ENCODE assay signal across 1 cellular context in the genomic region with DNA sequence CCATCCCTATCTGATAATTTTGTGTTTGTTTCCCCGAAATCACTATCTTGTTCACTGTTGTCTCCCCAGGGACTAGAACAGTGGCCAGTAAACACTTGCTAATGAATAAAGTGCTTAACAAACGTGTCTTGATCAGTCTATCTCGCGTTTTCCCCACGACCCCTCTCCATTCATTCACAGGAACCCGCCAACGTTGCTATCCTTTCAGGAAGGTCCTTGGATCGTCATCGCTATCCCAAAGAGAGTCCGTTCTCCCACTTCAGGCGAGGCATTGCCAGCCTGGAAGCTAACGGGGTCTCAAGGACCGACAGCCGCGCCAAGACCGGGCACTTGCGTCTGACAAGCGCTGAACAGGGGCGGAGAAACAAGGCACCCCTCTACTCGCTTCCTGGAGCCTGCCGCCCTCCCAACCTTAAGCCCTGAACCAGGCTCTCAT.
A peak's percentile ranks its signal among the peaks of the same experiment; 100 is the strongest.
TF ChIP-seq lines count a peak whose summit lies in the region.

No MANE protein-coding gene starts in this region.

TF ChIP-seq in H1, 55 proteins besides CTCF, POLR2A, EP300 and RAD21 (continued from another document):
- peak; percentile 44; the same call in 1 of the 2 replicates for TF ChIP-seq PHF8 (conservative IDR thresholded peaks at IDR 0.05; ENCODE audit: low read depth, low read length)
- no peak for TF ChIP-seq BRCA1 (IDR thresholded peaks at IDR 0.05; ENCODE audit: low read depth, low read length)
- peak; percentile 12 for TF ChIP-seq ASH2L (IDR thresholded peaks at IDR 0.05; ENCODE audit: low read length)
- no peak for TF ChIP-seq EZH2 (IDR thresholded peaks at IDR 0.05; ENCODE audit: low read depth, low read length, severe bottlenecking)
- TF ChIP-seq SIN3A (conservative IDR thresholded peaks at IDR 0.05 in 1 of 2, IDR thresholded peaks at IDR 0.05 in 1 of 2; ENCODE audit: low read depth in 1 of 2, low read length in 2 of 2) = peak in 1 of 2 experiments; percentile 87; a peak in 2 of 4 replicates
- no peak for TF ChIP-seq GABPA (IDR thresholded peaks at IDR 0.05; ENCODE audit: borderline replicate concordance, insufficient read depth, low read length)
- peak; percentile 98 for TF ChIP-seq SAP30 (IDR thresholded peaks at IDR 0.05; ENCODE audit: insufficient read depth, insufficient replicate concordance, low read length)
- no peak for TF ChIP-seq GTF2F1 (IDR thresholded peaks at IDR 0.05; ENCODE audit: borderline replicate concordance, low read depth, low read length)
- TF ChIP-seq, protein P1, sequence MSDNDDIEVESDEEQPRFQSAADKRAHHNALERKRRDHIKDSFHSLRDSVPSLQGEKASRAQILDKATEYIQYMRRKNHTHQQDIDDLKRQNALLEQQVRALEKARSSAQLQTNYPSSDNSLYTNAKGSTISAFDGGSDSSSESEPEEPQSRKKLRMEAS (IDR thresholded peaks at IDR 0.05) = no peak
- TF ChIP-seq CBX8 (IDR thresholded peaks at IDR 0.05; ENCODE audit: borderline replicate concordance, low read depth, low read length) = no peak
- peak; percentile 28 to 67; a peak in 1 of 4 replicates for TF ChIP-seq HDAC2 (IDR thresholded peaks at IDR 0.05; ENCODE audit: borderline replicate concordance in 1 of 2, low read depth in 2 of 2, low read length in 2 of 2)
- TF ChIP-seq, protein P2, sequence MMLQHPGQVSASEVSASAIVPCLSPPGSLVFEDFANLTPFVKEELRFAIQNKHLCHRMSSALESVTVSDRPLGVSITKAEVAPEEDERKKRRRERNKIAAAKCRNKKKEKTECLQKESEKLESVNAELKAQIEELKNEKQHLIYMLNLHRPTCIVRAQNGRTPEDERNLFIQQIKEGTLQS (IDR thresholded peaks at IDR 0.05; ENCODE audit: insufficient read depth, low read depth, low read length) = no peak
- TF ChIP-seq KDM5A (IDR thresholded peaks at IDR 0.05; ENCODE audit: low read length) = no peak
